In the genomic region with DNA sequence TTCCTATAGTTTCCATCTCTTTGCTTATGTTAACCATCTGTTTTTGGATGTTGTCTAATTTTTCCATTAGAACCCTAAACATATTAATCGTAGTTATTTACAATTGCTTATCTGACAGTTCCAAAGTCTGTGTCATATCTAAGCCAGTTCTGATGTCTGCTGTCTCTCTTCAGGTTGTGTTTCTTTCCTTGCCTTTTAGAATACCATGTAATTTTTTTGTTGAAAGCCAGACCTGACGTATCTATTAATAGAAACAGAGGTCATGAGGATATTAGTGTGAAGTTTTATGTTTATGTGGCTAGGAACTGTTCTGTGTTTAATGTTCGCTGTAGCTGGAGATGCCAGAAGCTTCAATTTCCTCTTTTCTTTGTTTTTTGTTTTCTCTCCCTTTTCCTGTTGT, we compare ENCODE assay signal across 2 cellular contexts.
TF ChIP-seq lines count a peak whose summit lies in the region.

No MANE protein-coding gene starts in this region.

TF ChIP-seq in HEK293, 187 proteins besides CTCF, POLR2A, EP300 and RAD21:
- no peak for TF ChIP-seq ZSCAN23 (tag by site-specific recombination; IDR thresholded peaks at IDR 0.05)
- peak; percentile 83 for TF ChIP-seq TRIM28 (IDR thresholded peaks at IDR 0.05; ENCODE audit: borderline replicate concordance, low read length)
- TF ChIP-seq ZNF791 (tag by site-specific recombination; IDR thresholded peaks at IDR 0.05), result no peak
- peak; percentile 80 for TF ChIP-seq SETDB1 (IDR thresholded peaks at IDR 0.05; ENCODE audit: insufficient read length, low read length)
- TF ChIP-seq, protein P1, sequence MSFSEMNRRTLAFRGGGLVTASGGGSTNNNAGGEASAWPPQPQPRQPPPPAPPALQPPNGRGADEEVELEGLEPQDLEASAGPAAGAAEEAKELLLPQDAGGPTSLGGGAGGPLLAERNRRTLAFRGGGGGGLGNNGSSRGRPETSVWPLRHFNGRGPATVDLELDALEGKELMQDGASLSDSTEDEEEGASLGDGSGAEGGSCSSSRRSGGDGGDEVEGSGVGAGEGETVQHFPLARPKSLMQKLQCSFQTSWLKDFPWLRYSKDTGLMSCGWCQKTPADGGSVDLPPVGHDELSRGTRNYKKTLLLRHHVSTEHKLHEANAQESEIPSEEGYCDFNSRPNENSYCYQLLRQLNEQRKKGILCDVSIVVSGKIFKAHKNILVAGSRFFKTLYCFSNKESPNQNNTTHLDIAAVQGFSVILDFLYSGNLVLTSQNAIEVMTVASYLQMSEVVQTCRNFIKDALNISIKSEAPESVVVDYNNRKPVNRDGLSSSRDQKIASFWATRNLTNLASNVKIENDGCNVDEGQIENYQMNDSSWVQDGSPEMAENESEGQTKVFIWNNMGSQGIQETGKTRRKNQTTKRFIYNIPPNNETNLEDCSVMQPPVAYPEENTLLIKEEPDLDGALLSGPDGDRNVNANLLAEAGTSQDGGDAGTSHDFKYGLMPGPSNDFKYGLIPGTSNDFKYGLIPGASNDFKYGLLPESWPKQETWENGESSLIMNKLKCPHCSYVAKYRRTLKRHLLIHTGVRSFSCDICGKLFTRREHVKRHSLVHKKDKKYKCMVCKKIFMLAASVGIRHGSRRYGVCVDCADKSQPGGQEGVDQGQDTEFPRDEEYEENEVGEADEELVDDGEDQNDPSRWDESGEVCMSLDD (tag by site-specific recombination; IDR thresholded peaks at IDR 0.05), result no peak
- TF ChIP-seq ZNF214 (tag by site-specific recombination; IDR thresholded peaks at IDR 0.05; ENCODE audit: borderline replicate concordance), result no peak
- TF ChIP-seq ZNF580 (tag by site-specific recombination; IDR thresholded peaks at IDR 0.05), result no peak
- no peak for TF ChIP-seq ZNF701 (tag by site-specific recombination; IDR thresholded peaks at IDR 0.05)
- TF ChIP-seq ZFP37 (tag by site-specific recombination; IDR thresholded peaks at IDR 0.05), result no peak

TF ChIP-seq in endothelial cell of umbilical vein, 7 proteins besides CTCF, POLR2A, EP300 and RAD21:
- TF ChIP-seq GATA2 (IDR thresholded peaks at IDR 0.05; ENCODE audit: insufficient read depth, insufficient read length, low read depth, low read length) (no peak), FOS (IDR thresholded peaks at IDR 0.05; ENCODE audit: borderline replicate concordance, insufficient read depth, low read length) (no peak)
